8 cellular contexts compared by ENCODE assay signal in the genomic region with DNA sequence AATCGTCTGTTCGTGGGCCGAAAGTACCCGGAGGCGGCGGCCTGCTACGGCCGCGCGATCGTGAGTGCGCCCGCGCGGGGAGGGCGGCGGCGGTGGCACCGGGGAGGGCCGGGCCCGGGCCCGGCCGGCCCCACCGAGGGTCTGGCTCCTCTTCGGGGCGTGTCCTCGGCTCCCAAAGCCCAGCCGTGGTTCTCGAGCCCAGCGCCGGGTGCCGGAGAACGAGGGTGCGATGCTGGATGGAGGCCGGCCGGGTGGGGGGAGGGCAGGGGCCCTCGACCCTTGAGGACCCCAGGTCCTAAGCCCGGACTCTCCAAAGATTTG. TPM values are rescaled to one million over a fixed set of nuclear protein-coding genes. Genes with fewer than 3 reads are reported as not detected.
A peak's percentile ranks its signal among the peaks of the same experiment; 100 is the strongest.
DNase-seq lines count a peak whose midpoint lies in the region; ATAC-seq and TF ChIP-seq lines count a peak whose summit lies in the region.

No MANE protein-coding gene starts in this region.

- peak overlapping the region; percentile 83 for H3K4me3 Mint-ChIP-seq in activated T-cell treated with anti-CD3 and anti-CD28 coated beads, Interleukin-2, amount 50 U/mL, for 4 hours

- 0 to 1% (median 0%) methylated on average over 3 to 38 of the region's 38 CpGs for WGBS in adrenal gland, 4 donors
- WGBS in liver = under 1% methylated on average over 38 of the region's 38 CpGs
- WGBS in tibial nerve, 2 donors = 0 to 1% methylated on average over 11 to 17 of the region's 38 CpGs

- peak overlapping the region; percentile 60 to 78 for H3K9ac ChIP-seq in liver (ENCODE audit: low read depth in 1 of 2, low read length in 2 of 2)

- H3K27me3 Mint-ChIP-seq in activated T-cell treated with anti-CD3 and anti-CD28 coated beads, Interleukin-2, amount 50 U/mL, for 4 hours (ENCODE audit: low read depth) = peaks cover 5% of the 10 kb centered on the region

- ATAC-seq in activated T-cell treated with anti-CD3 and anti-CD28 coated beads, Interleukin-2, amount 50 U/mL, for 4 hours = peak; percentile 1 to 5
- ATAC-seq in GM21737 (IDR thresholded peaks at IDR 0.05; ENCODE audit: unreplicated experiment) = no peak

- no peaks in the 10 kb centered on the region for H3K27me3 ChIP-seq in adrenal gland
- no peaks in the 10 kb centered on the region for H3K27me3 ChIP-seq in liver (ENCODE audit: control insufficient read depth in 4 of 4, insufficient read depth in 4 of 4, low read length in 3 of 4)
- no peaks in the 10 kb centered on the region for H3K27me3 ChIP-seq in tibial nerve

- DNase-seq in activated T-cell treated with anti-CD3 and anti-CD28 coated beads, Interleukin-2, amount 50 U/mL, for 4 hours = no peak
- no peak for DNase-seq in activated T-cell treated with anti-CD3 and anti-CD28 coated beads, Interleukin-2, amount 50 U/mL, for 1 hour
- no peak for DNase-seq in adrenal gland
- no peak for DNase-seq in tibial nerve (ENCODE audit: low spot score in 2 of 2)
- no peak for DNase-seq in stimulated activated CD4-positive, alpha-beta T cell treated with anti-CD3 and anti-CD28 coated beads, Interleukin-4, amount 100 ng/mL, for 1 hour
- DNase-seq in head of caudate nucleus = no peak

- TF ChIP-seq POLR2A in adrenal gland (IDR thresholded peaks at IDR 0.05) (no peak), tibial nerve (IDR thresholded peaks at IDR 0.05) (no peak)

- H3K4me3 ChIP-seq in adrenal gland = peak overlapping the region; percentile 27 to 99 (median 46)
- peak overlapping the region; percentile 77 to 83 (median 81) for H3K4me3 ChIP-seq in liver (ENCODE audit: low read depth in 1 of 3, low read length in 3 of 3)
- peak overlapping the region; percentile 69 to 91 (median 85) for H3K4me3 ChIP-seq in tibial nerve

- H3K9me3 Mint-ChIP-seq in activated T-cell treated with anti-CD3 and anti-CD28 coated beads, Interleukin-2, amount 50 U/mL, for 4 hours = no peaks in the 10 kb centered on the region

- H3K4me1 Mint-ChIP-seq in activated T-cell treated with anti-CD3 and anti-CD28 coated beads, Interleukin-2, amount 50 U/mL, for 4 hours (ENCODE audit: low read depth) = peaks cover 20% of the 10 kb centered on the region

- H3K27ac ChIP-seq in adrenal gland (peak overlapping the region; percentile 71 to 94 (median 86)), liver (ENCODE audit: low read depth in 1 of 2, low read length in 2 of 2) (peak overlapping the region; percentile 93 to 94), tibial nerve (peak overlapping the region; percentile 85 to 97 (median 94))

- TF ChIP-seq EP300 in tibial nerve (IDR thresholded peaks at IDR 0.05) = no peak

- H3K9me3 ChIP-seq in adrenal gland (replicated peaks in 1 of 3) (no peaks in the 10 kb centered on the region), liver (ENCODE audit: control insufficient read depth in 4 of 4, low read length in 3 of 4) (no peaks in the 10 kb centered on the region), tibial nerve (no peaks in the 10 kb centered on the region)

- peaks cover 11% of the 10 kb centered on the region for H3K36me3 Mint-ChIP-seq in activated T-cell treated with anti-CD3 and anti-CD28 coated beads, Interleukin-2, amount 50 U/mL, for 4 hours (ENCODE audit: insufficient read depth)

- H3K4me1 ChIP-seq in adrenal gland (replicated peaks in 1 of 2) = peaks cover 27 to 41% of the 10 kb centered on the region in 2 donors
- H3K4me1 ChIP-seq in liver (ENCODE audit: control insufficient read depth in 4 of 4, insufficient read depth in 4 of 4, low read length in 3 of 4) = peaks cover 27 to 61% (median 47%) of the 10 kb centered on the region in 4 donors
- H3K4me1 ChIP-seq in tibial nerve = peaks cover 0 to 62% (median 45%) of the 10 kb centered on the region in 4 donors

- intact Hi-C loops in adrenal gland (cut with DNase I) (no loop called here), head of caudate nucleus (cut with DNase I) (no loop called here)

- TF ChIP-seq CTCF in adrenal gland (IDR thresholded peaks at IDR 0.05) (no peak), liver (IDR thresholded peaks at IDR 0.05; ENCODE audit: low read depth, low read length, missing input control) (no peak), tibial nerve (IDR thresholded peaks at IDR 0.05) (no peak)

- H3K36me3 ChIP-seq in adrenal gland (replicated peaks in 1 of 2) (peaks cover 0 to 19% of the 10 kb centered on the region in 2 donors), liver (ENCODE audit: control insufficient read depth in 4 of 4, insufficient read depth in 3 of 4, low read depth in 1 of 4, low read length in 3 of 4) (peaks cover 8 to 14% (median 12%) of the 10 kb centered on the region in 4 donors), tibial nerve (peaks cover 0 to 27% (median 15%) of the 10 kb centered on the region in 3 donors)

- no peak for TF ChIP-seq RAD21 in liver (IDR thresholded peaks at IDR 0.05)

TF ChIP-seq in liver, 16 proteins besides CTCF, POLR2A, EP300 and RAD21:
- TF ChIP-seq JUND (IDR thresholded peaks at IDR 0.05) (no peak), RXRA (IDR thresholded peaks at IDR 0.05) (no peak)
- TF ChIP-seq, protein P1, sequence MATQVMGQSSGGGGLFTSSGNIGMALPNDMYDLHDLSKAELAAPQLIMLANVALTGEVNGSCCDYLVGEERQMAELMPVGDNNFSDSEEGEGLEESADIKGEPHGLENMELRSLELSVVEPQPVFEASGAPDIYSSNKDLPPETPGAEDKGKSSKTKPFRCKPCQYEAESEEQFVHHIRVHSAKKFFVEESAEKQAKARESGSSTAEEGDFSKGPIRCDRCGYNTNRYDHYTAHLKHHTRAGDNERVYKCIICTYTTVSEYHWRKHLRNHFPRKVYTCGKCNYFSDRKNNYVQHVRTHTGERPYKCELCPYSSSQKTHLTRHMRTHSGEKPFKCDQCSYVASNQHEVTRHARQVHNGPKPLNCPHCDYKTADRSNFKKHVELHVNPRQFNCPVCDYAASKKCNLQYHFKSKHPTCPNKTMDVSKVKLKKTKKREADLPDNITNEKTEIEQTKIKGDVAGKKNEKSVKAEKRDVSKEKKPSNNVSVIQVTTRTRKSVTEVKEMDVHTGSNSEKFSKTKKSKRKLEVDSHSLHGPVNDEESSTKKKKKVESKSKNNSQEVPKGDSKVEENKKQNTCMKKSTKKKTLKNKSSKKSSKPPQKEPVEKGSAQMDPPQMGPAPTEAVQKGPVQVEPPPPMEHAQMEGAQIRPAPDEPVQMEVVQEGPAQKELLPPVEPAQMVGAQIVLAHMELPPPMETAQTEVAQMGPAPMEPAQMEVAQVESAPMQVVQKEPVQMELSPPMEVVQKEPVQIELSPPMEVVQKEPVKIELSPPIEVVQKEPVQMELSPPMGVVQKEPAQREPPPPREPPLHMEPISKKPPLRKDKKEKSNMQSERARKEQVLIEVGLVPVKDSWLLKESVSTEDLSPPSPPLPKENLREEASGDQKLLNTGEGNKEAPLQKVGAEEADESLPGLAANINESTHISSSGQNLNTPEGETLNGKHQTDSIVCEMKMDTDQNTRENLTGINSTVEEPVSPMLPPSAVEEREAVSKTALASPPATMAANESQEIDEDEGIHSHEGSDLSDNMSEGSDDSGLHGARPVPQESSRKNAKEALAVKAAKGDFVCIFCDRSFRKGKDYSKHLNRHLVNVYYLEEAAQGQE (IDR thresholded peaks at IDR 0.05) = no peak

RNA-seq across cellular contexts. Expression of a gene that starts 0.4 kb away (rescaled TPM):
- total RNA-seq in activated T-cell treated with anti-CD3 and anti-CD28 coated beads, Interleukin-2, amount 50 U/mL, for 4 hours = 100 to 1,000 TPM; 117 to 136 (median 127) TPM
- total RNA-seq in adrenal gland = 100 to 1,000 TPM; 160 to 339 (median 213) TPM
- polyA plus RNA-seq in adrenal gland = 100 to 1,000 TPM; 121 to 199 (median 177) TPM
- total RNA-seq in liver = 10 to 100 TPM; 32.4 to 38.2 TPM
- 10 to 100 TPM; 62.2 to 74.4 TPM for polyA plus RNA-seq in liver
- total RNA-seq in tibial nerve = 100 to 1,000 TPM; 152 to 213 (median 186) TPM

RNA-seq across cellular contexts. Expression of a gene that starts 3.5 kb away (rescaled TPM):
- total RNA-seq in activated T-cell treated with anti-CD3 and anti-CD28 coated beads, Interleukin-2, amount 50 U/mL, for 4 hours = 10 to 100 TPM; 77.0 to 90.4 (median 88.7) TPM
- total RNA-seq in adrenal gland (100 to 1,000 TPM in 3 of 8 donors, 10 to 100 TPM in 5; 80.1 to 137 (median 98.8) TPM), liver (10 to 100 TPM; 21.2 to 35.8 TPM), tibial nerve (100 to 1,000 TPM in 2 of 4 donors, 10 to 100 TPM in 2; 83.1 to 119 (median 101) TPM)
- polyA plus RNA-seq in adrenal gland (10 to 100 TPM; 50.8 to 97.7 (median 72.6) TPM), liver (10 to 100 TPM; 30.9 to 52.6 TPM)

RNA-seq across cellular contexts. Expression of a gene that starts 5.1 kb away (rescaled TPM):
- total RNA-seq in activated T-cell treated with anti-CD3 and anti-CD28 coated beads, Interleukin-2, amount 50 U/mL, for 4 hours = under 1 TPM; 0.52 to 0.71 (median 0.53) TPM
- 10 to 100 TPM in 1 of 8 donors, 1 to 10 TPM in 7; 1.4 to 11.5 (median 3.8) TPM for total RNA-seq in adrenal gland
- 10 to 100 TPM in 2 of 3 donors, under 1 TPM in 1; 0.13 to 21.1 (median 12.2) TPM for polyA plus RNA-seq in adrenal gland
- under 1 TPM; 0.67 to 0.84 TPM for total RNA-seq in liver
- under 1 TPM; 0.35 to 0.74 TPM for polyA plus RNA-seq in liver
- 1 to 10 TPM in 3 of 4 donors, under 1 TPM in 1; 0.90 to 3.5 (median 1.9) TPM for total RNA-seq in tibial nerve

RNA-seq across cellular contexts. Expression of a gene that starts 9.6 kb away (rescaled TPM):
- total RNA-seq in activated T-cell treated with anti-CD3 and anti-CD28 coated beads, Interleukin-2, amount 50 U/mL, for 4 hours = 10 to 100 TPM; 28.2 to 32.4 (median 29.1) TPM
- total RNA-seq in adrenal gland (10 to 100 TPM; 12.8 to 24.5 (median 18.0) TPM), liver (1 to 10 TPM; 4.4 to 6.7 TPM), tibial nerve (10 to 100 TPM; 13.1 to 18.2 (median 15.8) TPM)
- polyA plus RNA-seq in adrenal gland (10 to 100 TPM in 2 of 3 donors, 1 to 10 TPM in 1; 2.2 to 15.0 (median 10.9) TPM), liver (1 to 10 TPM; 4.2 to 8.0 TPM)

RNA-seq across cellular contexts. Expression of a gene that starts 12.7 kb away (rescaled TPM):
- total RNA-seq in activated T-cell treated with anti-CD3 and anti-CD28 coated beads, Interleukin-2, amount 50 U/mL, for 4 hours = 100 to 1,000 TPM; 212 to 215 (median 212) TPM
- 100 to 1,000 TPM in 2 of 8 donors, 10 to 100 TPM in 6; 34.7 to 177 (median 89.2) TPM for total RNA-seq in adrenal gland
- polyA plus RNA-seq in adrenal gland = 100 to 1,000 TPM in 2 of 3 donors, 10 to 100 TPM in 1; 37.9 to 462 (median 302) TPM
- total RNA-seq in liver = 10 to 100 TPM; 20.8 to 31.0 TPM
- polyA plus RNA-seq in liver = 10 to 100 TPM; 37.5 to 37.9 TPM
- total RNA-seq in tibial nerve = 100 to 1,000 TPM in 3 of 4 donors, 10 to 100 TPM in 1; 68.6 to 188 (median 106) TPM
